Comparison of ENCODE assay signal across 1 cellular context in genomic region chr10:102814873-102815661, GRCh38.
TF ChIP-seq lines count a peak whose summit lies in the region.

No MANE protein-coding gene starts in this region.

TF ChIP-seq in endothelial cell of umbilical vein, 7 proteins besides CTCF, POLR2A, EP300 and RAD21 (continued from another document):
- TF ChIP-seq GATA2 (IDR thresholded peaks at IDR 0.05; ENCODE audit: insufficient read depth, insufficient read length, low read depth, low read length): no peak
